ENCODE assay signal across 11 cellular contexts in genomic region chr9:127791085-127791484, GRCh38.
"Had no signal": no experiment of that assay in that cellular context is flagged by ENCODE, and none has a peak within 500 bp of the region (broad histone marks: within the 10 kb centered on the region; RNA-seq: fewer than 3 reads in every experiment).

No MANE protein-coding gene starts in this region.

- H3K27me3 Mint-ChIP-seq: memory B cell; naive thymus-derived CD4-positive, alpha-beta T cell had no signal

- H3K4me3 Mint-ChIP-seq: memory B cell; naive thymus-derived CD4-positive, alpha-beta T cell; WTC11 had no signal

- H3K9me3 Mint-ChIP-seq: memory B cell; naive thymus-derived CD4-positive, alpha-beta T cell; WTC11 had no signal

- H3K4me3 ChIP-seq: mucosa of descending colon had no signal

- H3K9me3 ChIP-seq: mucosa of descending colon had no signal

- ATAC-seq: left ventricle myocardium superior; mucosa of descending colon; naive thymus-derived CD4-positive, alpha-beta T cell; WTC11 had no signal

- DNase-seq: activated CD4-positive, alpha-beta T cell treated with anti-CD3 and anti-CD28 coated beads for 4 hours; activated CD8-positive, alpha-beta memory T cell treated with anti-CD3 and anti-CD28 coated beads for 24 hours; activated naive CD4-positive, alpha-beta T cell; hypothalamus; left ventricle myocardium superior; mucosa of descending colon; naive thymus-derived CD4-positive, alpha-beta T cell; small intestine; T-helper 2 cell had no signal

- H3K27ac Mint-ChIP-seq: WTC11 had no signal
